Comparison of ENCODE assay signal across 1 cellular context in genomic region chr2:72863046-72863445, GRCh38.
A peak's percentile ranks its signal among the peaks of the same experiment; 100 is the strongest.
TF ChIP-seq lines count a peak whose summit lies in the region.

No MANE protein-coding gene starts in this region.

TF ChIP-seq in HEK293, 187 proteins besides CTCF, POLR2A, EP300 and RAD21 (continued from another document):
- TF ChIP-seq, protein P1, sequence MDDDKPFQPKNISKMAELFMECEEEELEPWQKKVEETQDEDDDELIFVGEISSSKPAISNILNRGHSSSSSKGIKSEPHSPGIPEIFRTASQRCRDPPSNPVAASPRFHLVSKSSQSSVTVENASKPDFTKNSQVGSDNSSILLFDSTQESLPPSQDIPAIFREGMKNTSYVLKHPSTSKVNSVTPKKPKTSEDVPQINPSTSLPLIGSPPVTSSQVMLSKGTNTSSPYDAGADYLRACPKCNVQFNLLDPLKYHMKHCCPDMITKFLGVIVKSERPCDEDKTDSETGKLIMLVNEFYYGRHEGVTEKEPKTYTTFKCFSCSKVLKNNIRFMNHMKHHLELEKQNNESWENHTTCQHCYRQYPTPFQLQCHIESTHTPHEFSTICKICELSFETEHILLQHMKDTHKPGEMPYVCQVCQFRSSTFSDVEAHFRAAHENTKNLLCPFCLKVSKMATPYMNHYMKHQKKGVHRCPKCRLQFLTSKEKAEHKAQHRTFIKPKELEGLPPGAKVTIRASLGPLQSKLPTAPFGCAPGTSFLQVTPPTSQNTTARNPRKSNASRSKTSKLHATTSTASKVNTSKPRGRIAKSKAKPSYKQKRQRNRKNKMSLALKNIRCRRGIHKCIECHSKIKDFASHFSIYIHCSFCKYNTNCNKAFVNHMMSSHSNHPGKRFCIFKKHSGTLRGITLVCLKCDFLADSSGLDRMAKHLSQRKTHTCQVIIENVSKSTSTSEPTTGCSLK (tag by site-specific recombination; IDR thresholded peaks at IDR 0.05): no peak
- TF ChIP-seq ZNF777 (tag by site-specific recombination; IDR thresholded peaks at IDR 0.05; ENCODE audit: borderline replicate concordance): 0 out of 2 replicates have a peak, but pooled peaks have one; percentile 42
